8 cellular contexts compared by ENCODE assay signal in genomic region chr16:15154650-15155562, GRCh38.
DNase-seq lines count a peak whose midpoint lies in the region; ATAC-seq and TF ChIP-seq lines count a peak whose summit lies in the region.
"Not testable (repeated sequence)": the region's sequence is repeated elsewhere in the genome, so short reads cannot be mapped to it uniquely, and the experiment has no call there.

No MANE protein-coding gene starts in this region.

- H3K9me2 ChIP-seq in hepatocyte (replicated peaks; ENCODE audit: insufficient read depth), result not testable (repeated sequence)

- not testable (repeated sequence) for H4K20me1 ChIP-seq in hepatocyte (ENCODE audit: insufficient read depth, poor library complexity, severe bottlenecking)

- not testable (repeated sequence) for H3K36me3 Mint-ChIP-seq in brain; progenitor cell of endocrine pancreas (ENCODE audit: insufficient read depth)

- peak overlapping the region; percentile 92 for H2AFZ ChIP-seq in hepatocyte

- not testable (repeated sequence) for H3K27me3 ChIP-seq in hepatocyte; thoracic aorta (replicated peaks; ENCODE audit: insufficient read depth)

- H3K79me2 ChIP-seq in hepatocyte, result not testable (repeated sequence)

- H3K4me1 ChIP-seq in hepatocyte (ENCODE audit: insufficient read depth); thoracic aorta (ENCODE audit: control insufficient read depth in 1 of 2, low read depth in 2 of 2): not testable (repeated sequence)

- H3K27me3 Mint-ChIP-seq in brain, progenitor cell of endocrine pancreas: not testable (repeated sequence)

- H3K4me3 ChIP-seq in hepatocyte, result not testable (repeated sequence)
- H3K4me3 ChIP-seq in thoracic aorta, result peak overlapping the region; percentile 70

- not testable (repeated sequence) for H3K36me3 ChIP-seq in hepatocyte (replicated peaks; ENCODE audit: insufficient read depth, low read depth); thoracic aorta

- DNase-seq in G401 (ENCODE audit: low spot score) (peak; percentile 90), NCI-H524 (lab: John Stamatoyannopoulos, UW) (peak; percentile 78 to 91), hepatocyte (ENCODE audit: low spot score) (peak; percentile 94), progenitor cell of endocrine pancreas (ENCODE audit: low spot score, unreplicated experiment) (peak; percentile 70)
- peak; percentile 62 for DNase-seq in activated CD4-positive, CD25-positive, alpha-beta regulatory T cell treated with anti-CD3 and anti-CD28 coated beads, Interleukin-2, amount 50 U/mL, for 16 hours (ENCODE audit: low read depth, low spot score)
- not testable (repeated sequence) for DNase-seq in thoracic aorta (ENCODE audit: low spot score)

- peak overlapping the region; percentile 58 for H3K27ac ChIP-seq in hepatocyte
- H3K27ac ChIP-seq in thoracic aorta, result not testable (repeated sequence)

- not testable (repeated sequence) for H3K9me3 Mint-ChIP-seq in brain; progenitor cell of endocrine pancreas (ENCODE audit: low read depth)

- H3K9me3 ChIP-seq in hepatocyte (ENCODE audit: low read depth); thoracic aorta: not testable (repeated sequence)

- H3K27ac Mint-ChIP-seq in brain, result peak overlapping the region in 4 of 5 experiments; percentile 85 to 92 (median 88)
- H3K27ac Mint-ChIP-seq in progenitor cell of endocrine pancreas, result not testable (repeated sequence)

- under 1% methylated on average over 31 of the region's 80 CpGs for WGBS in hepatocyte (ENCODE audit: low lambda C conversion rate, missing lambda C conversion rate)

- H3K4me1 Mint-ChIP-seq in brain; progenitor cell of endocrine pancreas (ENCODE audit: low read depth): not testable (repeated sequence)

- in situ Hi-C loops in G401 (cut with HindIII; ENCODE audit: low sequenced_read_pairs), result not testable (repeated sequence)

- not testable (repeated sequence) for TF ChIP-seq CTCF in brain (conservative IDR thresholded peaks at IDR 0.05); hepatocyte (IDR thresholded peaks at IDR 0.05; ENCODE audit: poor library complexity); progenitor cell of endocrine pancreas (IDR thresholded peaks at IDR 0.05; ENCODE audit: unreplicated experiment); thoracic aorta (IDR thresholded peaks at IDR 0.05)

- peak overlapping the region; percentile 82 to 87 (median 86) for H3K4me3 Mint-ChIP-seq in brain
- H3K4me3 Mint-ChIP-seq in progenitor cell of endocrine pancreas (ENCODE audit: low read depth), result peak overlapping the region; percentile 75

- H3K4me2 ChIP-seq in hepatocyte, result peak overlapping the region; percentile 81

- ATAC-seq in HG03469 (IDR thresholded peaks at IDR 0.05; ENCODE audit: unreplicated experiment), result peak; percentile 69
- ATAC-seq in thoracic aorta (ENCODE audit: insufficient number of reproducible peaks, low FRiP score, low read depth), result not testable (repeated sequence)
